2 cellular contexts compared by ENCODE assay signal in the genomic region with DNA sequence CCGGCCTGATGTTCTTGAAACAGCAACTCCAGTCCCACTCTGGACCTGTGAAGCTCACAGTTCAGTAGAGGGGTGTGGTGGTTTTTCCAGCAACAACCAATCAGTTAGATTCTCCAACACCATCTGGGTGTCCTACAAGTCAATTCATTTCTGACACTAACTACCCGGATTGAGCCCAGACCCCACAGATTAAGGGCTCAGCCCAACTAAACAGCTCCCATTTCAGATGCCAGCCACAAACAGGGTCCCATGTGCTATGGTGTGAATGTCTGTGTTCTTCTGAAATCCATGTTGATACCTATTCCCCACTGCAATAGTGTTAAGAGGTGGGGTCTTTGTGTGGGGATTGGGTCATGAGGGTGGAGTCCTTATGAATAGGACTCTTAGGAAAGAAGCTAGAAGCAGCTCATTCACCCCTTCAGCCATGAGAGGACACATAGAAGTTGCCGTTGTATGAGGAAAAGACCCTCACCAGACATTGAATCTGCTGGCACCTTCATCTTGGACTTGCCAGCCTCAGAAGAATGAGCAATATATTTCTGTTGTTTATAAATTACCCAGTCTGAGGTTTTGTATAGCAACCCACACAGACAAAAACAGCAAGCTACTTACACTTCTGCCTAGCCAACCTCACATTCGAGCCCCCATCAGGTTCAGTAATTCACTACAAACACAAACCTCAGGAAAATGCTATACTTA.
TF ChIP-seq lines count a peak whose summit lies in the region.

No MANE protein-coding gene starts in this region.

TF ChIP-seq in HEK293, 187 proteins besides CTCF, POLR2A, EP300 and RAD21 (continued from another document):
- TF ChIP-seq, protein P1, sequence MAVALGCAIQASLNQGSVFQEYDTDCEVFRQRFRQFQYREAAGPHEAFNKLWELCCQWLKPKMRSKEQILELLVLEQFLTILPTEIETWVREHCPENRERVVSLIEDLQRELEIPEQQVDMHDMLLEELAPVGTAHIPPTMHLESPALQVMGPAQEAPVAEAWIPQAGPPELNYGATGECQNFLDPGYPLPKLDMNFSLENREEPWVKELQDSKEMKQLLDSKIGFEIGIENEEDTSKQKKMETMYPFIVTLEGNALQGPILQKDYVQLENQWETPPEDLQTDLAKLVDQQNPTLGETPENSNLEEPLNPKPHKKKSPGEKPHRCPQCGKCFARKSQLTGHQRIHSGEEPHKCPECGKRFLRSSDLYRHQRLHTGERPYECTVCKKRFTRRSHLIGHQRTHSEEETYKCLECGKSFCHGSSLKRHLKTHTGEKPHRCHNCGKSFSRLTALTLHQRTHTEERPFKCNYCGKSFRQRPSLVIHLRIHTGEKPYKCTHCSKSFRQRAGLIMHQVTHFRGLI (tag by site-specific recombination; IDR thresholded peaks at IDR 0.05) = peak; percentile 89
- TF ChIP-seq SP7 (tag by site-specific recombination; IDR thresholded peaks at IDR 0.05) (no peak), ZNF530 (tag by site-specific recombination; IDR thresholded peaks at IDR 0.05; ENCODE audit: low read depth) (no peak), ZNF701 (tag by site-specific recombination; IDR thresholded peaks at IDR 0.05) (no peak), ZNF366 (tag by site-specific recombination; conservative IDR thresholded peaks at IDR 0.05) (no peak), YY1 (tag by site-specific recombination; IDR thresholded peaks at IDR 0.05) (no peak), ZNF777 (tag by site-specific recombination; IDR thresholded peaks at IDR 0.05; ENCODE audit: borderline replicate concordance) (no peak), ZNF544 (tag by site-specific recombination; IDR thresholded peaks at IDR 0.05) (no peak), ZNF776 (tag by site-specific recombination; IDR thresholded peaks at IDR 0.05; ENCODE audit: borderline replicate concordance) (no peak)
- TF ChIP-seq, protein P2, sequence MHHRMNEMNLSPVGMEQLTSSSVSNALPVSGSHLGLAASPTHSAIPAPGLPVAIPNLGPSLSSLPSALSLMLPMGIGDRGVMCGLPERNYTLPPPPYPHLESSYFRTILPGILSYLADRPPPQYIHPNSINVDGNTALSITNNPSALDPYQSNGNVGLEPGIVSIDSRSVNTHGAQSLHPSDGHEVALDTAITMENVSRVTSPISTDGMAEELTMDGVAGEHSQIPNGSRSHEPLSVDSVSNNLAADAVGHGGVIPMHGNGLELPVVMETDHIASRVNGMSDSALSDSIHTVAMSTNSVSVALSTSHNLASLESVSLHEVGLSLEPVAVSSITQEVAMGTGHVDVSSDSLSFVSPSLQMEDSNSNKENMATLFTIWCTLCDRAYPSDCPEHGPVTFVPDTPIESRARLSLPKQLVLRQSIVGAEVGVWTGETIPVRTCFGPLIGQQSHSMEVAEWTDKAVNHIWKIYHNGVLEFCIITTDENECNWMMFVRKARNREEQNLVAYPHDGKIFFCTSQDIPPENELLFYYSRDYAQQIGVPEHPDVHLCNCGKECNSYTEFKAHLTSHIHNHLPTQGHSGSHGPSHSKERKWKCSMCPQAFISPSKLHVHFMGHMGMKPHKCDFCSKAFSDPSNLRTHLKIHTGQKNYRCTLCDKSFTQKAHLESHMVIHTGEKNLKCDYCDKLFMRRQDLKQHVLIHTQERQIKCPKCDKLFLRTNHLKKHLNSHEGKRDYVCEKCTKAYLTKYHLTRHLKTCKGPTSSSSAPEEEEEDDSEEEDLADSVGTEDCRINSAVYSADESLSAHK (tag by site-specific recombination; IDR thresholded peaks at IDR 0.05) = no peak
- TF ChIP-seq, protein P3, sequence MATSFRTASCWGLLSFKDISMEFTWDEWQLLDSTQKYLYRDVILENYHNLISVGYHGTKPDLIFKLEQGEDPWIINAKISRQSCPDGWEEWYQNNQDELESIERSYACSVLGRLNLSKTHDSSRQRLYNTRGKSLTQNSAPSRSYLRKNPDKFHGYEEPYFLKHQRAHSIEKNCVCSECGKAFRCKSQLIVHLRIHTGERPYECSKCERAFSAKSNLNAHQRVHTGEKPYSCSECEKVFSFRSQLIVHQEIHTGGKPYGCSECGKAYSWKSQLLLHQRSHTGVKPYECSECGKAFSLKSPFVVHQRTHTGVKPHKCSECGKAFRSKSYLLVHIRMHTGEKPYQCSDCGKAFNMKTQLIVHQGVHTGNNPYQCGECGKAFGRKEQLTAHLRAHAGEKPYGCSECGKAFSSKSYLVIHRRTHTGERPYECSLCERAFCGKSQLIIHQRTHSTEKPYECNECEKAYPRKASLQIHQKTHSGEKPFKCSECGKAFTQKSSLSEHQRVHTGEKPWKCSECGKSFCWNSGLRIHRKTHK (tag by site-specific recombination; IDR thresholded peaks at IDR 0.05) = no peak
- TF ChIP-seq, protein P4, sequence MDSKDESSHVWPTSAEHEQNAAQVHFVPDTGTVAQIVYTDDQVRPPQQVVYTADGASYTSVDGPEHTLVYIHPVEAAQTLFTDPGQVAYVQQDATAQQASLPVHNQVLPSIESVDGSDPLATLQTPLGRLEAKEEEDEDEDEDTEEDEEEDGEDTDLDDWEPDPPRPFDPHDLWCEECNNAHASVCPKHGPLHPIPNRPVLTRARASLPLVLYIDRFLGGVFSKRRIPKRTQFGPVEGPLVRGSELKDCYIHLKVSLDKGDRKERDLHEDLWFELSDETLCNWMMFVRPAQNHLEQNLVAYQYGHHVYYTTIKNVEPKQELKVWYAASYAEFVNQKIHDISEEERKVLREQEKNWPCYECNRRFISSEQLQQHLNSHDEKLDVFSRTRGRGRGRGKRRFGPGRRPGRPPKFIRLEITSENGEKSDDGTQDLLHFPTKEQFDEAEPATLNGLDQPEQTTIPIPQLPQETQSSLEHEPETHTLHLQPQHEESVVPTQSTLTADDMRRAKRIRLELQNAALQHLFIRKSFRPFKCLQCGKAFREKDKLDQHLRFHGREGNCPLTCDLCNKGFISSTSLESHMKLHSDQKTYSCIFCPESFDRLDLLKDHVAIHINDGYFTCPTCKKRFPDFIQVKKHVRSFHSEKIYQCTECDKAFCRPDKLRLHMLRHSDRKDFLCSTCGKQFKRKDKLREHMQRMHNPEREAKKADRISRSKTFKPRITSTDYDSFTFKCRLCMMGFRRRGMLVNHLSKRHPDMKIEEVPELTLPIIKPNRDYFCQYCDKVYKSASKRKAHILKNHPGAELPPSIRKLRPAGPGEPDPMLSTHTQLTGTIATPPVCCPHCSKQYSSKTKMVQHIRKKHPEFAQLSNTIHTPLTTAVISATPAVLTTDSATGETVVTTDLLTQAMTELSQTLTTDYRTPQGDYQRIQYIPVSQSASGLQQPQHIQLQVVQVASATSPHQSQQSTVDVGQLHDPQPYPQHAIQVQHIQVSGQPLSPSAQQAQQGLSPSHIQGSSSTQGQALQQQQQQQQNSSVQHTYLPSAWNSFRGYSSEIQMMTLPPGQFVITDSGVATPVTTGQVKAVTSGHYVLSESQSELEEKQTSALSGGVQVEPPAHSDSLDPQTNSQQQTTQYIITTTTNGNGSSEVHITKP (tag by site-specific recombination; IDR thresholded peaks at IDR 0.05) = 0 out of 2 replicates have a peak, but pooled peaks have one; percentile 32
TF ChIP-seq in HEK293: peak in this region for 3.

TF ChIP-seq in K562, 482 proteins besides CTCF, POLR2A, EP300 and RAD21 (continued from another document):
- TF ChIP-seq, protein P5, sequence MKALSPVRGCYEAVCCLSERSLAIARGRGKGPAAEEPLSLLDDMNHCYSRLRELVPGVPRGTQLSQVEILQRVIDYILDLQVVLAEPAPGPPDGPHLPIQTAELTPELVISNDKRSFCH (CRISPR knock-in tag; IDR thresholded peaks at IDR 0.05) = no peak
- TF ChIP-seq, protein P5 (tag; IDR thresholded peaks at IDR 0.05) = 0 out of 2 replicates have a peak, but pooled peaks have one; percentile 16
- TF ChIP-seq ZNF766 (CRISPR knock-in tag; conservative IDR thresholded peaks at IDR 0.05) (0 out of 2 replicates have a peak, but pooled peaks have one; percentile 2), PHB (CRISPR knock-in tag; IDR thresholded peaks at IDR 0.05) (no peak), NFIC (IDR thresholded peaks at IDR 0.05) (no peak), ZNF584 (CRISPR knock-in tag; IDR thresholded peaks at IDR 0.05; ENCODE audit: low read depth) (0 out of 2 replicates have a peak, but pooled peaks have one; percentile 4), KDM1A (IDR thresholded peaks at IDR 0.05) (no peak)
- TF ChIP-seq, protein P6, sequence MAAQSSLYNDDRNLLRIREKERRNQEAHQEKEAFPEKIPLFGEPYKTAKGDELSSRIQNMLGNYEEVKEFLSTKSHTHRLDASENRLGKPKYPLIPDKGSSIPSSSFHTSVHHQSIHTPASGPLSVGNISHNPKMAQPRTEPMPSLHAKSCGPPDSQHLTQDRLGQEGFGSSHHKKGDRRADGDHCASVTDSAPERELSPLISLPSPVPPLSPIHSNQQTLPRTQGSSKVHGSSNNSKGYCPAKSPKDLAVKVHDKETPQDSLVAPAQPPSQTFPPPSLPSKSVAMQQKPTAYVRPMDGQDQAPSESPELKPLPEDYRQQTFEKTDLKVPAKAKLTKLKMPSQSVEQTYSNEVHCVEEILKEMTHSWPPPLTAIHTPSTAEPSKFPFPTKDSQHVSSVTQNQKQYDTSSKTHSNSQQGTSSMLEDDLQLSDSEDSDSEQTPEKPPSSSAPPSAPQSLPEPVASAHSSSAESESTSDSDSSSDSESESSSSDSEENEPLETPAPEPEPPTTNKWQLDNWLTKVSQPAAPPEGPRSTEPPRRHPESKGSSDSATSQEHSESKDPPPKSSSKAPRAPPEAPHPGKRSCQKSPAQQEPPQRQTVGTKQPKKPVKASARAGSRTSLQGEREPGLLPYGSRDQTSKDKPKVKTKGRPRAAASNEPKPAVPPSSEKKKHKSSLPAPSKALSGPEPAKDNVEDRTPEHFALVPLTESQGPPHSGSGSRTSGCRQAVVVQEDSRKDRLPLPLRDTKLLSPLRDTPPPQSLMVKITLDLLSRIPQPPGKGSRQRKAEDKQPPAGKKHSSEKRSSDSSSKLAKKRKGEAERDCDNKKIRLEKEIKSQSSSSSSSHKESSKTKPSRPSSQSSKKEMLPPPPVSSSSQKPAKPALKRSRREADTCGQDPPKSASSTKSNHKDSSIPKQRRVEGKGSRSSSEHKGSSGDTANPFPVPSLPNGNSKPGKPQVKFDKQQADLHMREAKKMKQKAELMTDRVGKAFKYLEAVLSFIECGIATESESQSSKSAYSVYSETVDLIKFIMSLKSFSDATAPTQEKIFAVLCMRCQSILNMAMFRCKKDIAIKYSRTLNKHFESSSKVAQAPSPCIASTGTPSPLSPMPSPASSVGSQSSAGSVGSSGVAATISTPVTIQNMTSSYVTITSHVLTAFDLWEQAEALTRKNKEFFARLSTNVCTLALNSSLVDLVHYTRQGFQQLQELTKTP (IDR thresholded peaks at IDR 0.05; ENCODE audit: low read depth in 1 of 2, partially characterized antibody in 2 of 2) = no peak
